21 cellular contexts compared by ENCODE assay signal in the genomic region with DNA sequence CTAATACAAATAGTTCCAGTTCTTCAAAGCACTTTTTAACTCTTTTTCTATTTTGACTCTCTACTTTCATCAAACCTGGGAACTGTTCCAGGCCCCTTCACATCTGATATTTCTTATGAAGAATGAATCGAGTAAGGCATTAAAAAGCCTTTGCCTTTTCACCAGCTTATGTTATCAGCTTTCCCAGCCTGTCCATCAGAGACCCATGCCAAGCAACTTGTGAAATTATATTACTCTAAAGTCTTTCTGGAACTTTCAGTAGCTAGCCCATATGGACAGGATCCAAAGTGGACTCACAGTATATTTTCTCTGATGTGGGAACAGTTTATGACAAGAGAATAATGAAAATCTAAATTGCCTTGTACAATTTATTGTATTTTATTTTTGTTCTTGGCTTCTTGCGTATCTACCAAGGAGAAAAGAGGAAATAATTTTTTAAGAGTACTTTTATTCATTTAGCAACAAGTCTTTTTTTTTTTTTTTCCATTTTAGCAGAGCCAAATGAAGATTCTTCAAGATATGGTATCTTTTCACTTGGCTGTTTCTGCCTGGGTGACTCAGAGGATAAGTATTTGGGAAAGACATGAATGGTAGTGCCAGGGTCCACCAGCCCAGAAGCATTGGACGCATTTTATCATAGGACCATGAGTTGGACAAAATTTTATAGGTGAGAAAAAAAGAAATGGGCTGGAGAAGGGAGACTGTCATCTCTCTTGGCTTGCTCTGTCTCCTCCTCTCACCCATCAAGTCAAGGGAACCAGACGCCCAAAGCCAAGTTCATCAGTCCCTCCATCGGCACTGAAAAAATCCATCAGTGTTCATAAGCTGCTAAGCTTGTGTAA.
"Had no signal": no experiment of that assay in that cellular context is flagged by ENCODE, and none has a peak within 500 bp of the region (broad histone marks: within the 10 kb centered on the region; RNA-seq: fewer than 3 reads in every experiment).

No MANE protein-coding gene starts in this region.

- H3K36me3 ChIP-seq: sigmoid colon, WERI-Rb-1 had no signal

- H3K27ac ChIP-seq: body of pancreas, epithelial cell of prostate, psoas muscle, sigmoid colon, WERI-Rb-1 had no signal

- H3K36me3 Mint-ChIP-seq: natural killer cell treated with Interleukin-12 subunit alpha and Interleukin-12 subunit beta and Interleukin-15 and Interleukin-18, amount 100 ng/mL, for 72 hours had no signal

- H3K4me1 Mint-ChIP-seq: activated naive CD8-positive, alpha-beta T cell treated with anti-CD3 and anti-CD28 coated beads, Interleukin-2, amount 50 U/mL, for 24 hours had no signal

- H3K27ac Mint-ChIP-seq: activated CD8-positive, alpha-beta T cell treated with anti-CD3 and anti-CD28 coated beads, Interleukin-2, amount 10 ng/mL, durations not matched to agents 7 days and 5 days; activated naive CD8-positive, alpha-beta T cell treated with anti-CD3 and anti-CD28 coated beads, Interleukin-2, amount 50 U/mL, for 24 hours; activated T-helper 1 cell treated with anti-CD3 and anti-CD28 coated beads, Interleukin-12 subunit alpha, Interleukin-12 subunit beta, Interleukin-2, Interleukin-4 antibody, amounts not matched to agents 30 ng/mL and 10 ng/mL and 1 ng/mL, durations not matched to agents 14 hours and 24 hours and 36 hours; natural killer cell treated with Interleukin-12 subunit alpha and Interleukin-12 subunit beta and Interleukin-15 and Interleukin-18, amount 100 ng/mL, for 72 hours; type B pancreatic cell had no signal

- H3K9me3 Mint-ChIP-seq: activated naive CD8-positive, alpha-beta T cell treated with anti-CD3 and anti-CD28 coated beads, Interleukin-2, amount 50 U/mL, for 24 hours; activated T-helper 1 cell treated with anti-CD3 and anti-CD28 coated beads, Interleukin-12 subunit alpha, Interleukin-12 subunit beta, Interleukin-2, Interleukin-4 antibody, amounts not matched to agents 30 ng/mL and 10 ng/mL and 1 ng/mL, durations not matched to agents 14 hours and 24 hours and 36 hours; type B pancreatic cell had no signal

- H3K27me3 ChIP-seq: body of pancreas, sigmoid colon had no signal

- H3K4me3 ChIP-seq: body of pancreas, psoas muscle, sigmoid colon had no signal

- H3K9me3 ChIP-seq: body of pancreas, psoas muscle, sigmoid colon had no signal

- ATAC-seq: activated CD8-positive, alpha-beta T cell treated with anti-CD3 and anti-CD28 coated beads, Interleukin-2, amount 10 ng/mL, durations not matched to agents 7 days and 5 days; activated naive CD8-positive, alpha-beta T cell treated with anti-CD3 and anti-CD28 coated beads, Interleukin-2, amount 50 U/mL, for 24 hours; body of pancreas; left colon; natural killer cell treated with Interleukin-12 subunit alpha and Interleukin-12 subunit beta and Interleukin-15 and Interleukin-18, amount 100 ng/mL, for 72 hours; psoas muscle had no signal

- H3K4me3 Mint-ChIP-seq: activated CD8-positive, alpha-beta T cell treated with anti-CD3 and anti-CD28 coated beads, Interleukin-2, amount 10 ng/mL, durations not matched to agents 7 days and 5 days; activated naive CD8-positive, alpha-beta T cell treated with anti-CD3 and anti-CD28 coated beads, Interleukin-2, amount 50 U/mL, for 24 hours; activated T-helper 1 cell treated with anti-CD3 and anti-CD28 coated beads, Interleukin-12 subunit alpha, Interleukin-12 subunit beta, Interleukin-2, Interleukin-4 antibody, amounts not matched to agents 30 ng/mL and 10 ng/mL and 1 ng/mL, durations not matched to agents 14 hours and 24 hours and 36 hours; natural killer cell treated with Interleukin-12 subunit alpha and Interleukin-12 subunit beta and Interleukin-15 and Interleukin-18, amount 100 ng/mL, for 72 hours; type B pancreatic cell had no signal

- H3K27me3 Mint-ChIP-seq: activated naive CD8-positive, alpha-beta T cell treated with anti-CD3 and anti-CD28 coated beads, Interleukin-2, amount 50 U/mL, for 24 hours; type B pancreatic cell had no signal

- DNase-seq: activated CD4-positive, alpha-beta T cell treated with anti-CD3 and anti-CD28 coated beads for 4 hours; activated CD8-positive, alpha-beta memory T cell treated with anti-CD3 and anti-CD28 coated beads, Interleukin-2, amount 50 U/mL, for 48 hours; activated CD8-positive, alpha-beta T cell treated with anti-CD3 and anti-CD28 coated beads, Interleukin-2, amount 10 ng/mL, durations not matched to agents 7 days and 5 days; activated naive CD4-positive, alpha-beta T cell; activated naive CD8-positive, alpha-beta T cell treated with anti-CD3 and anti-CD28 coated beads, Interleukin-2, amount 50 U/mL, for 24 hours; body of pancreas; central memory CD4-positive, alpha-beta T cell; effector memory CD4-positive, alpha-beta T cell; left colon; nucleus accumbens; psoas muscle; sigmoid colon; stimulated activated CD4-positive, alpha-beta T cell treated with anti-CD3 and anti-CD28 coated beads, Interleukin-12 subunit alpha, Interleukin-12 subunit beta, amount 100 ng/mL, for 4 hours; stimulated activated CD4-positive, alpha-beta T cell treated with anti-CD3 and anti-CD28 coated beads, Interleukin-2, amount 100 ng/mL, for 48 hours; stimulated activated naive CD4-positive, alpha-beta T cell treated with Interleukin-2 at 50 U/mL for 16 hours; T-helper 1 cell; WERI-Rb-1 had no signal

- H3K4me1 ChIP-seq: psoas muscle, sigmoid colon had no signal
